ENCODE assay signal across 7 cellular contexts in genomic region chr12:54588110-54588831, GRCh38. TPM values are rescaled to one million over a fixed set of nuclear protein-coding genes. Genes with fewer than 3 reads are reported as not detected.
DNase-seq lines count a peak whose midpoint lies in the region; ATAC-seq, FAIRE-seq and TF ChIP-seq lines count a peak whose summit lies in the region.

Gene PPP1R1A, minus strand, starts transcription at chr12:54588659. Its CDS starts 171 bp downstream, at chr12:54588488.

- peak in 1 of 2 donors; percentile 26 for ATAC-seq in stimulated activated naive B cell treated with anti-CD40 and anti-IgM and Interleukin-4, amounts not matched to agents 10 μg/mL and 1 μg/mL and 100 μg/mL, for 72 hours (replicated peaks)
- no peak for ATAC-seq in GM18870 (IDR thresholded peaks at IDR 0.05; ENCODE audit: unreplicated experiment)

- DNase-seq in HuH-7.5 (ENCODE audit: low spot score) (peak; percentile 54), astrocyte (ENCODE audit: low read depth) (no peak), kidney epithelial cell (ENCODE audit: low read depth) (no peak), superior temporal gyrus (ENCODE audit: extremely low spot score) (no peak), T1000 (lab: John Stamatoyannopoulos, UW) (no peak)
- DNase-seq in stimulated activated naive B cell treated with anti-CD40 and anti-IgM and Interleukin-4, amounts not matched to agents 10 μg/mL and 1 μg/mL and 100 μg/mL, for 72 hours: no peak

- H4K20me1 ChIP-seq in astrocyte (ENCODE audit: insufficient read depth, low read length): no peaks in the 10 kb centered on the region

- H3K27me3 ChIP-seq in astrocyte (ENCODE audit: insufficient read depth, low read length) (peaks cover 48% of the 10 kb centered on the region), kidney epithelial cell (ENCODE audit: control insufficient read depth, insufficient read depth, low read length) (peaks cover 8% of the 10 kb centered on the region)

- no peaks in the 10 kb centered on the region for H3K4me1 ChIP-seq in astrocyte (ENCODE audit: insufficient read depth, low read length)

- TF ChIP-seq CTCF in astrocyte (IDR thresholded peaks at IDR 0.05; ENCODE audit: insufficient read depth, low read depth, low read length) (no peak), kidney epithelial cell (IDR thresholded peaks at IDR 0.05; ENCODE audit: insufficient read depth, low read length, poor library complexity, severe bottlenecking) (no peak)

- H3K4me3 ChIP-seq in astrocyte (ENCODE audit: insufficient read depth, low read depth, low read length) (no peak within 1 kb of the TSS), kidney epithelial cell (ENCODE audit: low read depth, low read length) (peak within 1 kb of the TSS; percentile 46)

- no peak for FAIRE-seq in astrocyte (lab: Jason Lieb, UNC)

- peaks cover 64% of the 10 kb centered on the region for H3K27me3 Mint-ChIP-seq in astrocyte (ENCODE audit: low read depth, unreplicated experiment)
- peaks cover 74 to 88% of the 10 kb centered on the region in 2 donors for H3K27me3 Mint-ChIP-seq in stimulated activated naive B cell treated with anti-CD40 and anti-IgM and Interleukin-4, amounts not matched to agents 10 μg/mL and 1 μg/mL and 100 μg/mL, for 72 hours

- H3K4me3 Mint-ChIP-seq in astrocyte (ENCODE audit: unreplicated experiment): peak within 1 kb of the TSS; percentile 82
- H3K4me3 Mint-ChIP-seq in stimulated activated naive B cell treated with anti-CD40 and anti-IgM and Interleukin-4, amounts not matched to agents 10 μg/mL and 1 μg/mL and 100 μg/mL, for 72 hours: peak within 1 kb of the TSS; percentile 49 to 51

- no peaks in the 10 kb centered on the region for H3K36me3 Mint-ChIP-seq in astrocyte (ENCODE audit: low read depth, unreplicated experiment)
- H3K36me3 Mint-ChIP-seq in stimulated activated naive B cell treated with anti-CD40 and anti-IgM and Interleukin-4, amounts not matched to agents 10 μg/mL and 1 μg/mL and 100 μg/mL, for 72 hours: no peaks in the 10 kb centered on the region

- H3K27ac Mint-ChIP-seq in astrocyte (ENCODE audit: unreplicated experiment): no peak within 1 kb of the TSS
- no peak within 1 kb of the TSS for H3K27ac Mint-ChIP-seq in stimulated activated naive B cell treated with anti-CD40 and anti-IgM and Interleukin-4, amounts not matched to agents 10 μg/mL and 1 μg/mL and 100 μg/mL, for 72 hours

- H3K27ac ChIP-seq in astrocyte (ENCODE audit: low read depth, low read length): no peak within 1 kb of the TSS

- no peaks in the 10 kb centered on the region for H3K79me2 ChIP-seq in astrocyte (ENCODE audit: insufficient read depth, low read length)

- H3K4me2 ChIP-seq in astrocyte (ENCODE audit: low read length): peak within 1 kb of the TSS; percentile 70

- H3K4me1 Mint-ChIP-seq in astrocyte (ENCODE audit: low read depth, unreplicated experiment): peaks cover 12% of the 10 kb centered on the region
- peaks cover 4 to 11% of the 10 kb centered on the region in 2 donors for H3K4me1 Mint-ChIP-seq in stimulated activated naive B cell treated with anti-CD40 and anti-IgM and Interleukin-4, amounts not matched to agents 10 μg/mL and 1 μg/mL and 100 μg/mL, for 72 hours

- no peak within 1 kb of the TSS for H3K9ac ChIP-seq in astrocyte (ENCODE audit: low read length)

- no peak within 1 kb of the TSS for H2AFZ ChIP-seq in astrocyte (ENCODE audit: low read depth, low read length)

- peaks cover 3% of the 10 kb centered on the region for H3K9me3 Mint-ChIP-seq in astrocyte (ENCODE audit: unreplicated experiment)
- H3K9me3 Mint-ChIP-seq in stimulated activated naive B cell treated with anti-CD40 and anti-IgM and Interleukin-4, amounts not matched to agents 10 μg/mL and 1 μg/mL and 100 μg/mL, for 72 hours: no peaks in the 10 kb centered on the region

- H3K9me3 ChIP-seq in astrocyte (ENCODE audit: insufficient read depth, low read depth, low read length): no peaks in the 10 kb centered on the region

- no peaks in the 10 kb centered on the region for H3K36me3 ChIP-seq in astrocyte (ENCODE audit: insufficient read depth, low read length)
- H3K36me3 ChIP-seq in kidney epithelial cell (ENCODE audit: control insufficient read depth, insufficient read depth, low read length): no peaks in the 10 kb centered on the region

RNA-seq across cellular contexts. Expression of gene PPP1R1A, which starts in this region (rescaled TPM):
- total RNA-seq in astrocyte (0.52 and 0.58 TPM in 2 replicates), kidney epithelial cell (2.4 and 3.4 TPM in 2 replicates)
